Comparison of ENCODE assay signal across 19 cellular contexts in the genomic region with DNA sequence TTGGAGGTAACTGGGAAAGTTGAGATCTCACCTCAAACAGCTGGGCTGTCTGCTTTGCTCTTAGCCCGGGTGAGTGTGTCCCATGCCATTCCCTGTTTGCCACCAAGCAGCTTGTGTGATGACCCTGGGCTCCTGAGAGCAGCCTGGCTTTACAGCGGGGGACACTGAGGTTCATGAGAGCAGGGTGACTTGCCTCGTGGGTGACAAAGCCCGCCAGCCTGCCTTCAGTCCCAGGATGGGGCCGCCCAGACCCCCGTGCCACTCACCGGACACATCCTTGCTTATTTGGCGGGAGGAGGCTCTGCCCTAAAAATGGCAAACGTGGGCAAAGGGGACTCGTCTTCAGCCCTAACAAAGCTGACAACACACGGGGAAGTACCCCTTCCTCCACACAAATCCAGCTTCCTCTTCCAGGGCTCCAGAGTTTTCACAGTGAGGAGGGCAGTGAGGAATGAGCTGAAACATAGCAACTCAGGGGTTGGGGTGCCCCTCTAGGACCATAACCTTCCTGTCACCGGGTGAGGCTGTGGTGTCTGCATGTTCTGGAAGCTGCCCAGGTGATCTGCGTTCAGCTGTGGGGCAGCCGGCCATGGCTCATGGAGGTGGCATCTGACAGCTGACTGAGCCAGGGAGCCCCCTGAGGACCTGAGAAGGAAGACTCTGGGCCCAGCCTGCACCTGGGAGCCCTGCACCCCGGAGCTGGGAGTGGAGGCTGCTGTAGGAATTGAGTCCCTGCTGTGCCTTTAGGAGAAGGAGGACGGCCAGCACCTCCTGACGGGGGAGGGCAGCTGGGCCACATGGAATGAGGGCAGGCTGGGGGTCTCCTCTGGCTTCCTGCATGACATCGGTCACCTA. TPM values are rescaled to one million over a fixed set of nuclear protein-coding genes. Genes with fewer than 3 reads are reported as not detected.
"Had no signal": no experiment of that assay in that cellular context is flagged by ENCODE, and none has a peak within 500 bp of the region (broad histone marks: within the 10 kb centered on the region; RNA-seq: fewer than 3 reads in every experiment).

No MANE protein-coding gene starts in this region.

- DNase-seq: activated naive CD4-positive, alpha-beta T cell treated with anti-CD3 and anti-CD28 coated beads, Interleukin-2, amount 10 ng/mL, durations not matched to agents 7 days and 5 days; activated T-cell treated with anti-CD3 and anti-CD28 coated beads for 4 hours; hippocampal formation; nucleus accumbens; small intestine; stimulated activated CD4-positive, alpha-beta T cell treated with anti-CD3 and anti-CD28 coated beads, Interleukin-4, amount 100 ng/mL, for 4 hours; stimulated activated CD8-positive, alpha-beta memory T cell treated with anti-CD3 and anti-CD28 coated beads, Interleukin-4, amount 100 ng/mL, for 48 hours; stimulated activated naive CD4-positive, alpha-beta T cell treated with Interleukin-2 at 50 U/mL for 16 hours had no signal

- H3K27ac Mint-ChIP-seq: activated naive CD4-positive, alpha-beta T cell treated with anti-CD3 and anti-CD28 coated beads, Interleukin-2, amount 10 ng/mL, durations not matched to agents 7 days and 5 days; memory B cell; natural killer cell treated with Interleukin-12 subunit alpha and Interleukin-12 subunit beta and Interleukin-15 and Interleukin-18, amount 100 ng/mL, for 72 hours; progenitor cell of endocrine pancreas; type B pancreatic cell had no signal

- H3K27me3 Mint-ChIP-seq: natural killer cell treated with Interleukin-12 subunit alpha and Interleukin-12 subunit beta and Interleukin-15 and Interleukin-18, amount 100 ng/mL, for 72 hours had no signal

- H3K27ac ChIP-seq: ascending aorta, left lung, right atrium auricular region had no signal

- ATAC-seq: activated CD4-positive, CD25-positive, alpha-beta regulatory T cell treated with anti-CD3 and anti-CD28 coated beads, Interleukin-2, amount 50 U/mL, for 24 hours; esophagus mucosa; left lung; natural killer cell treated with Interleukin-12 subunit alpha and Interleukin-12 subunit beta and Interleukin-15 and Interleukin-18, amount 100 ng/mL, for 72 hours had no signal

- H3K4me3 Mint-ChIP-seq: activated naive CD4-positive, alpha-beta T cell treated with anti-CD3 and anti-CD28 coated beads, Interleukin-2, amount 10 ng/mL, durations not matched to agents 7 days and 5 days; natural killer cell treated with Interleukin-12 subunit alpha and Interleukin-12 subunit beta and Interleukin-15 and Interleukin-18, amount 100 ng/mL, for 72 hours; type B pancreatic cell had no signal

- H3K36me3 Mint-ChIP-seq: natural killer cell treated with Interleukin-12 subunit alpha and Interleukin-12 subunit beta and Interleukin-15 and Interleukin-18, amount 100 ng/mL, for 72 hours had no signal

- H3K4me3 ChIP-seq: ascending aorta, left lung, right atrium auricular region had no signal

- H3K27me3 ChIP-seq: ascending aorta, left lung, right atrium auricular region had no signal

- H3K4me1 ChIP-seq: ascending aorta had no signal

- H3K9me3 Mint-ChIP-seq: natural killer cell treated with Interleukin-12 subunit alpha and Interleukin-12 subunit beta and Interleukin-15 and Interleukin-18, amount 100 ng/mL, for 72 hours had no signal

- H3K36me3 ChIP-seq: ascending aorta, left lung, right atrium auricular region had no signal

- H3K9me3 ChIP-seq: ascending aorta, left lung, right atrium auricular region had no signal

RNA-seq across cellular contexts. Expression of a gene that starts 16.7 kb away (rescaled TPM):
- total RNA-seq: ascending aorta, right atrium auricular region had no signal

RNA-seq across cellular contexts. Expression of a gene that starts 16.7 kb away (rescaled TPM):
- total RNA-seq: ascending aorta, bronchial epithelial cell, esophagus mucosa, progenitor cell of endocrine pancreas, right atrium auricular region had no signal
- polyA plus RNA-seq: keratinocyte had no signal
